In genomic region chr6:114061116-114061515, GRCh38 we compare ENCODE assay signal across 20 cellular contexts.
"Had no signal": no experiment of that assay in that cellular context is flagged by ENCODE, and none has a peak within 500 bp of the region (broad histone marks: within the 10 kb centered on the region; RNA-seq: fewer than 3 reads in every experiment).

No MANE protein-coding gene starts in this region.

- H3K9me3 ChIP-seq: gastrocnemius medialis, heart right ventricle, pancreas, suprapubic skin, thyroid gland, uterus had no signal

- H3K27me3 ChIP-seq: gastrocnemius medialis, heart right ventricle, pancreas, suprapubic skin, thyroid gland, uterus had no signal

- H3K36me3 ChIP-seq: gastrocnemius medialis, heart right ventricle, pancreas, suprapubic skin, thyroid gland, uterus had no signal

- FAIRE-seq: endothelial cell of umbilical vein, keratinocyte, pancreas, small intestine had no signal

- ATAC-seq: gastrocnemius medialis, heart right ventricle, left ventricle myocardium superior, pancreas, right cardiac atrium had no signal

- H3K27ac ChIP-seq: gastrocnemius medialis, heart right ventricle, pancreas, suprapubic skin, thyroid gland, uterus had no signal

- DNase-seq: gastrocnemius medialis; heart right ventricle; hypothalamus; immature natural killer cell; left ventricle myocardium superior; mesenchymal stem cell; naive B cell; occipital lobe; pancreas; right cardiac atrium; small intestine; stimulated activated CD4-positive, alpha-beta T cell treated with anti-CD3 and anti-CD28 coated beads, Interleukin-12 subunit alpha, Interleukin-12 subunit beta, amount 100 ng/mL, for 4 hours; stimulated activated CD4-positive, alpha-beta T cell treated with anti-CD3 and anti-CD28 coated beads, Interleukin-2, amount 100 ng/mL, for 48 hours; stimulated activated naive CD4-positive, alpha-beta T cell treated with Interleukin-2 at 50 U/mL for 16 hours; thyroid gland; uterus had no signal

- H3K4me1 ChIP-seq: heart right ventricle, pancreas, suprapubic skin, thyroid gland, uterus had no signal

- H3K4me3 ChIP-seq: gastrocnemius medialis, heart right ventricle, lung, pancreas, suprapubic skin, thyroid gland, uterus had no signal
